ENCODE assay signal across 15 cellular contexts in the genomic region with DNA sequence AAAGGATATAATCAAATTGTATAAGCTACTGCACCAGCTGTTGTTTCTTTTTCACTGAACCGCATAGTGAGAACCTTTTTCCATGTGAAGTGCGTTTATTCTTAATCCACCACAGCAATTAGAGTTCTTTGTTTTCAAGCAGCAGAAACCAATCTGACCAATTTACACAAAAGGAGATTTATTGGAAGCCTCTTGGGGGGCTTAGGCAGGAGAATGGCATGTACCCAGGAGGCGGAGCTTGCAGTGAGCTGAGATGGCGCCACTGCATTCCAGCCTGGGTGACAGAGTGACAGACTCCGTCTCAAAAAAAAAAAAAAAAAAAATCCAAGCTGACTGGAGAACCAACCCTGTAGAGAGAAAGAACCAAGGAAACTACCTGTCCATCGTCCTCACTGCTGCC.
"Had no signal": no experiment of that assay in that cellular context is flagged by ENCODE, and none has a peak within 500 bp of the region (broad histone marks: within the 10 kb centered on the region; RNA-seq: fewer than 3 reads in every experiment).

No MANE protein-coding gene starts in this region.

- H3K9me3 ChIP-seq: colonic mucosa, heart left ventricle, left ventricle myocardium inferior, right atrium auricular region, thyroid gland had no signal

- H3K4me3 ChIP-seq: colonic mucosa, heart left ventricle, left ventricle myocardium inferior, right atrium auricular region, thyroid gland had no signal

- H3K27ac Mint-ChIP-seq: activated naive CD8-positive, alpha-beta T cell; memory B cell; T-helper 17 cell had no signal

- H3K9me3 Mint-ChIP-seq: activated T-cell treated with anti-CD3 and anti-CD28 coated beads, Interleukin-2, amount 50 U/mL, for 4 hours; memory B cell had no signal

- H3K27me3 ChIP-seq: colonic mucosa, heart left ventricle, right atrium auricular region, thyroid gland had no signal

- DNase-seq: activated CD4-positive, CD25-positive, alpha-beta regulatory T cell; activated effector memory CD4-positive, alpha-beta T cell treated with anti-CD3 and anti-CD28 coated beads, Interleukin-2, amount 50 U/mL, for 16 hours; activated T-cell treated with anti-CD3 and anti-CD28 coated beads, Interleukin-2, amount 50 U/mL, for 4 hours; colonic mucosa; effector CD4-positive, alpha-beta T cell; foreskin melanocyte; heart left ventricle; left ventricle myocardium inferior; small intestine; T-helper 17 cell; thyroid gland had no signal

- H3K4me1 ChIP-seq: colonic mucosa, parathyroid adenoma, thyroid gland had no signal

- H3K27me3 Mint-ChIP-seq: activated naive CD8-positive, alpha-beta T cell; memory B cell; T-helper 17 cell had no signal

- H3K36me3 ChIP-seq: colonic mucosa had no signal

- H3K4me3 Mint-ChIP-seq: activated naive CD8-positive, alpha-beta T cell; activated T-cell treated with anti-CD3 and anti-CD28 coated beads, Interleukin-2, amount 50 U/mL, for 4 hours; memory B cell; T-helper 17 cell had no signal
